In the genomic region with DNA sequence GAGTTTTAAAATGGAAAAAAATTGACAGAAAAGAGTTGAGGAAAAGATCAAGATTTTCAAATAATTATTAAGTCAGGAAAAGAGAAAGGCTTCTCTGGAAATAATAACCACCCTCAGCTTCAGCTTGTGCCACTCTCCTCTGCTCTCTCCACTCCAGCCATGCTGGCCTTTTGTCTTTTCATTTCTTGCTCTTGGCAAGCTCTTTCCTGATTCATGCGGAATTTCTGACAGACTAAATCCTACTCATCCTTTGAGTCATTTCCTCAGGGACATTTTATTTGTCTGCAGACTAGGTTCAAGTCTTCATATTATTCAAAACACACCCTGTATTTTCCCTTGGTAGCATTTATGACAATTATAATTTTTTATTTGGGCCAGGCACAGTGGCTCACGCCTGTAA, we compare ENCODE assay signal across 10 cellular contexts. TPM values are rescaled to one million over a fixed set of nuclear protein-coding genes. Genes with fewer than 3 reads are reported as not detected.
DNase-seq lines count a peak whose midpoint lies in the region; ATAC-seq, FAIRE-seq and TF ChIP-seq lines count a peak whose summit lies in the region.
"Had no signal": no experiment of that assay in that cellular context is flagged by ENCODE, and none has a peak within 500 bp of the region (broad histone marks: within the 10 kb centered on the region; RNA-seq: fewer than 3 reads in every experiment).

No MANE protein-coding gene starts in this region.

- H3K27me3 ChIP-seq in BJ (ENCODE audit: control insufficient read depth, insufficient read depth, low read length): no peaks in the 10 kb centered on the region
- no peaks in the 10 kb centered on the region for H3K27me3 ChIP-seq in osteoblast (ENCODE audit: insufficient read depth, low read length)

- H3K27ac ChIP-seq in epithelial cell of prostate (peak overlapping the region; percentile 82), osteoblast (ENCODE audit: low read depth, low read length) (peak overlapping the region; percentile 88)

- POLR2A ChIA-PET in BJ (lab: Charles Lee): no interaction called here

- CTCF ChIA-PET in BJ (lab: Yijun Ruan, JAX): interaction anchor here (3.6 kb wide), 1 partner anchor 63 kb away, joined by 18 read pairs; no protein-coding TSS in a partner anchor

- no peak for TF ChIP-seq POLR2A in GM12891 (IDR thresholded peaks at IDR 0.05; ENCODE audit: low read depth, low read length)

- H3K36me3 ChIP-seq in BJ (ENCODE audit: control insufficient read depth, insufficient read depth, low read length) (no peaks in the 10 kb centered on the region), osteoblast (ENCODE audit: insufficient read depth, low read length) (no peaks in the 10 kb centered on the region)

- H3K4me3 ChIP-seq in BJ (ENCODE audit: low read depth, low read length) (no peak overlapping the region), osteoblast (ENCODE audit: insufficient read depth, low read length) (no peak overlapping the region)

- no peaks in the 10 kb centered on the region for H3K9me3 ChIP-seq in osteoblast (ENCODE audit: low read depth, low read length)

- H4K20me1 ChIP-seq in osteoblast (ENCODE audit: insufficient read depth, low read length): no peaks in the 10 kb centered on the region

- H3K4me1 ChIP-seq in osteoblast (ENCODE audit: insufficient read depth, low read length): peaks cover 46% of the 10 kb centered on the region

- no peaks in the 10 kb centered on the region for H3K79me2 ChIP-seq in osteoblast (ENCODE audit: insufficient read depth, low read length)

- no peak for TF ChIP-seq CTCF in BJ (IDR thresholded peaks at IDR 0.05; ENCODE audit: insufficient read depth, low read depth, low read length)
- TF ChIP-seq CTCF in osteoblast (IDR thresholded peaks at IDR 0.05; ENCODE audit: extremely low read depth, low read depth, low read length): no peak

- FAIRE-seq in GM12891 (lab: Jason Lieb, UNC): no peak
- FAIRE-seq: kidney had no signal

- H2AFZ ChIP-seq in osteoblast (ENCODE audit: low read length): no peak overlapping the region

- ATAC-seq in GM21529 (IDR thresholded peaks at IDR 0.05; ENCODE audit: unreplicated experiment): no peak

- DNase-seq in BJ (ENCODE audit: low read depth): peak; percentile 87
- peak; percentile 92 for DNase-seq in RKO (ENCODE audit: low spot score)
- peak; percentile 64 for DNase-seq in epithelial cell of prostate (ENCODE audit: low read depth, low spot score)
- DNase-seq in osteoblast (ENCODE audit: insufficient read length, low spot score, missing footprints): peak; percentile 92
- no peak for DNase-seq in GM12891 (ENCODE audit: insufficient read length, low spot score)
- DNase-seq in MV-4-11 (lab: John Stamatoyannopoulos, UW): no peak
- no peak for DNase-seq in NCI-H82 treated with DMSO at 0.1 percent for 48 hours (lab: John Stamatoyannopoulos, UW; ENCODE audit: unreplicated experiment)
- DNase-seq: kidney, retina had no signal

- H3K4me2 ChIP-seq in osteoblast (ENCODE audit: insufficient read depth, low read length): peak overlapping the region; percentile 41

TF ChIP-seq in GM12891, 5 proteins besides CTCF, POLR2A, EP300 and RAD21:
- TF ChIP-seq TAF1 (IDR thresholded peaks at IDR 0.05; ENCODE audit: low read depth, low read length): no peak
- TF ChIP-seq POU2F2 (IDR thresholded peaks at IDR 0.05; ENCODE audit: low read depth, low read length): no peak
- no peak for TF ChIP-seq PAX5 (IDR thresholded peaks at IDR 0.05; ENCODE audit: insufficient read depth, low read length, severe bottlenecking)
- no peak for TF ChIP-seq POLR2AphosphoS5 (IDR thresholded peaks at IDR 0.05; ENCODE audit: low read depth, low read length)
- TF ChIP-seq SPI1 (IDR thresholded peaks at IDR 0.05; ENCODE audit: low read depth, low read length): no peak

RNA-seq across cellular contexts. Expression of a gene that starts 7.7 kb away (rescaled TPM):
- 13.5 and 14.1 TPM in 2 replicates for polyA plus RNA-seq in BJ (2011; rRNA removed)
- polyA minus RNA-seq in BJ (2011; rRNA and poly(A)+ RNA removed): 3.2 and 5.9 TPM in 2 replicates
- 8.7 and 19.2 TPM in 2 replicates for total RNA-seq in osteoblast
- polyA plus RNA-seq in GM12891 (2012; ENCODE audit: low read depth, missing spikeins): 0.09 TPM

Comparison
In these comparisons a context has a peak if more than half of its experiments do, and no peak if none do; other contexts are left out.
1. DNase-seq: peak in BJ (single experiment), RKO (single experiment), epithelial cell of prostate (single experiment) and osteoblast (single experiment); none in GM12891 (single experiment), MV-4-11 (single experiment) and NCI-H82 treated with DMSO at 0.1 percent for 48 hours (single experiment).